Comparison of ENCODE assay signal across 34 cellular contexts in the genomic region with DNA sequence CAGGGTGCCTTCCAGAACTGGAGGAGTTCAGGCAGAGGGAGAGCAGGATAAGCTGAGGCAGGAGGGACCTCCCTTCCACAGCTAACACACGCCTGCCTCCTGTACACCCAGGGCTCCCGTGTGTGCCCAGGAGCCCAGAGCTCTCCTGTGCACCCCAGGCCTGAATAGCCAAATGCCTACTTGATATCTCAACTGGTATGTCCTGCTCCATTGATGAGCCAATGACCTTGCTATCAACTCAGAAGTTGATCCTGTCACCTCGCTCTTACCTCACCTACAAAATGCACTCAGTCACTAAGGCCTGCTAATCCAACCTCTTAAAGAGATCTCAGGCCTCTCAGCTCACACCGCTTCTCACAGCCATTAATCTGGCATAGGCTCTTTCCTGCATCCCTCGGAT.
"Had no signal": no experiment of that assay in that cellular context is flagged by ENCODE, and none has a peak within 500 bp of the region (broad histone marks: within the 10 kb centered on the region; RNA-seq: fewer than 3 reads in every experiment).

No MANE protein-coding gene starts in this region.

- H3K9me3 ChIP-seq: Peyer's patch, SJSA1 had no signal

- H3K27me3 ChIP-seq: Peyer's patch, SJSA1 had no signal

- H3K4me1 ChIP-seq: Peyer's patch, SJSA1 had no signal

- H3K4me3 ChIP-seq: Peyer's patch, SJSA1 had no signal

- H3K27ac ChIP-seq: Peyer's patch, SJSA1, VCaP had no signal

- DNase-seq: activated CD4-positive, alpha-beta memory T cell treated with anti-CD3 and anti-CD28 coated beads, Interleukin-2, amount 10 ng/mL, durations not matched to agents 7 days and 5 days; activated CD4-positive, alpha-beta T cell treated with anti-CD3 and anti-CD28 coated beads for 1 hour; activated CD4-positive, alpha-beta T cell treated with anti-CD3 and anti-CD28 coated beads for 48 hours; activated CD4-positive, CD25-positive, alpha-beta regulatory T cell; activated CD8-positive, alpha-beta memory T cell treated with anti-CD3 and anti-CD28 coated beads, Interleukin-2, amount 10 ng/mL, durations not matched to agents 7 days and 5 days; activated CD8-positive, alpha-beta memory T cell treated with anti-CD3 and anti-CD28 coated beads, Interleukin-2, amount 50 U/mL, for 48 hours; activated effector memory CD4-positive, alpha-beta T cell treated with Interleukin-2 at 50 U/mL for 16 hours; activated naive CD4-positive, alpha-beta T cell treated with anti-CD3 and anti-CD28 coated beads, Interleukin-2, amount 10 ng/mL, durations not matched to agents 7 days and 5 days; activated naive CD8-positive, alpha-beta T cell treated with anti-CD3 and anti-CD28 coated beads, Interleukin-2, amount 50 U/mL, for 24 hours; activated T-cell treated with anti-CD3 and anti-CD28 coated beads, Interleukin-2, amount 50 U/mL, for 48 hours; anterior cingulate cortex; Karpas-422; KBM-7; NCI-H1105; NCI-H1417 treated with DMSO at 0.1 percent for 48 hours; NCI-H187 treated with DMSO at 0.1 percent for 48 hours; NCI-H2081; NCI-H2171 treated with DMSO at 0.1 percent for 48 hours; NCI-H2227 treated with DMSO at 0.1 percent for 48 hours; NCI-H446; NCI-H510A treated with DMSO at 0.1 percent for 48 hours; NCI-H526 treated with DMSO at 0.1 percent for 48 hours; NK-92 treated with Interleukin-12 subunit alpha and Interleukin-12 subunit beta, amount 100 ng/mL, for 24 hours; PC-3; Peyer's patch; RPMI8226; SHP77 treated with DMSO at 0.1 percent for 48 hours; SW 1271; T-helper 1 cell; T-helper 2 cell; T-helper 9 cell had no signal

- H3K36me3 ChIP-seq: SJSA1 had no signal

- ATAC-seq: activated CD8-positive, alpha-beta memory T cell treated with anti-CD3 and anti-CD28 coated beads, Interleukin-2, amount 10 ng/mL, durations not matched to agents 7 days and 5 days; activated naive CD8-positive, alpha-beta T cell treated with anti-CD3 and anti-CD28 coated beads, Interleukin-2, amount 50 U/mL, for 24 hours; PC-3; SK-N-SH treated with all-trans-retinoic acid at 6 μM for 48 hours had no signal
